8 cellular contexts compared by ENCODE assay signal in genomic region chr3:131501949-131502348, GRCh38. TPM values are rescaled to one million over a fixed set of nuclear protein-coding genes. Genes with fewer than 3 reads are reported as not detected.
A peak's percentile ranks its signal among the peaks of the same experiment; 100 is the strongest.
DNase-seq lines count a peak whose midpoint lies in the region; ATAC-seq and TF ChIP-seq lines count a peak whose summit lies in the region.

No MANE protein-coding gene starts in this region.

- peak overlapping the region; percentile 96 for H3K9ac ChIP-seq in OCI-LY3 (ENCODE audit: low read length)
- no peak overlapping the region for H3K9ac ChIP-seq in trophoblast cell (ENCODE audit: low read length)

- H4K91ac ChIP-seq in trophoblast cell (ENCODE audit: low read depth, low read length), result no peak overlapping the region

- peaks cover 23% of the 10 kb centered on the region for H3K4me1 ChIP-seq in OCI-LY3 (ENCODE audit: low read length)
- H3K4me1 ChIP-seq in trophoblast cell (ENCODE audit: control insufficient read depth in 1 of 2, insufficient read depth in 2 of 2, low read length in 2 of 2), result peaks cover 2% of the 10 kb centered on the region in 2 experiments

- no peak overlapping the region for H2BK120ac ChIP-seq in trophoblast cell (ENCODE audit: insufficient read depth, low read length, poor library complexity)

- H2AFZ ChIP-seq in OCI-LY3 (ENCODE audit: low read depth, low read length) (no peak overlapping the region), trophoblast cell (ENCODE audit: insufficient read depth, low read length, poor library complexity) (no peak overlapping the region)

- no CpG with 5 or more reads among the region's 2 CpGs for WGBS in trophoblast cell (ENCODE audit: extremely low coverage, insufficient coverage, insufficient read length)

- H4K8ac ChIP-seq in trophoblast cell (ENCODE audit: low read depth, low read length), result peak overlapping the region; percentile 67

- H3K14ac ChIP-seq in trophoblast cell (ENCODE audit: low read length), result no peak overlapping the region

- no peaks in the 10 kb centered on the region for H4K20me1 ChIP-seq in OCI-LY3 (ENCODE audit: insufficient read depth, low read length)

- H2AK5ac ChIP-seq in trophoblast cell (ENCODE audit: low read length), result peak overlapping the region; percentile 47

- H3K27ac ChIP-seq in OCI-LY3 (ENCODE audit: low read length) (peak overlapping the region; percentile 65), trophoblast cell (ENCODE audit: low read depth, low read length) (no peak overlapping the region)

- H3K27me3 ChIP-seq in OCI-LY3 (ENCODE audit: low read depth, low read length), result no peaks in the 10 kb centered on the region
- peaks cover under 1% of the 10 kb centered on the region for H3K27me3 ChIP-seq in trophoblast cell (ENCODE audit: insufficient read depth, low read length)

- H3K4me2 ChIP-seq in OCI-LY3 (ENCODE audit: low read length) (peak overlapping the region; percentile 98), trophoblast cell (ENCODE audit: low read length) (peak overlapping the region; percentile 78)

- peaks cover 5% of the 10 kb centered on the region for H3K79me1 ChIP-seq in trophoblast cell (ENCODE audit: low read length)

- peak; percentile 50 for DNase-seq in DMS 273 (lab: John Stamatoyannopoulos, UW; ENCODE audit: unreplicated experiment)
- no peak for DNase-seq in DMS 273 treated with DMSO at 0.1 percent for 48 hours (lab: John Stamatoyannopoulos, UW)
- no peak for DNase-seq in epithelial cell of proximal tubule (ENCODE audit: low read depth)
- DNase-seq in trophoblast cell, result no peak
- DNase-seq in NCI-H128 (lab: John Stamatoyannopoulos, UW; ENCODE audit: unreplicated experiment), result no peak

- H3K36me3 ChIP-seq in OCI-LY3 (replicated peaks; ENCODE audit: low read depth, low read length), result peaks cover 37% of the 10 kb centered on the region
- H3K36me3 ChIP-seq in trophoblast cell (ENCODE audit: control insufficient read depth in 1 of 2, insufficient read depth in 2 of 2, low read length in 2 of 2), result peaks cover 0 to 6% of the 10 kb centered on the region in 2 experiments

- no peak overlapping the region for H3K23ac ChIP-seq in trophoblast cell (ENCODE audit: low read length)

- H3K4me3 ChIP-seq in OCI-LY3 (ENCODE audit: low read length), result peak overlapping the region; percentile 97
- H3K4me3 ChIP-seq in epithelial cell of proximal tubule (ENCODE audit: low read depth, low read length), result peak overlapping the region; percentile 80
- peak overlapping the region; percentile 97 for H3K4me3 ChIP-seq in trophoblast cell (ENCODE audit: low read depth, low read length)

- H3K79me2 ChIP-seq in OCI-LY3 (ENCODE audit: low read length), result peaks cover 54% of the 10 kb centered on the region
- peaks cover 10% of the 10 kb centered on the region for H3K79me2 ChIP-seq in trophoblast cell (ENCODE audit: control insufficient read depth, insufficient read depth, low read length, poor library complexity)

- peak overlapping the region; percentile 85 for H3K4ac ChIP-seq in trophoblast cell (ENCODE audit: low read depth, low read length)

- TF ChIP-seq CTCF in OCI-LY3 (IDR thresholded peaks at IDR 0.05; ENCODE audit: low read depth, low read length) (no peak), epithelial cell of proximal tubule (conservative IDR thresholded peaks at IDR 0.05; ENCODE audit: low read depth, low read length) (no peak)

- H3K18ac ChIP-seq in trophoblast cell (ENCODE audit: low read length), result no peak overlapping the region

- H4K12ac ChIP-seq in trophoblast cell (ENCODE audit: low read depth, low read length), result peak overlapping the region; percentile 99

- ATAC-seq in HG03139 (IDR thresholded peaks at IDR 0.05; ENCODE audit: unreplicated experiment) (no peak), HG03565 (IDR thresholded peaks at IDR 0.05; ENCODE audit: unreplicated experiment) (no peak)

- H3K9me3 ChIP-seq in OCI-LY3 (ENCODE audit: insufficient read depth, low read length) (no peaks in the 10 kb centered on the region), trophoblast cell (ENCODE audit: insufficient read depth, low read depth, low read length) (no peaks in the 10 kb centered on the region)

- H2BK5ac ChIP-seq in trophoblast cell (ENCODE audit: low read depth, low read length, poor library complexity), result no peak overlapping the region

- H2BK12ac ChIP-seq in trophoblast cell (ENCODE audit: low read length), result no peak overlapping the region

RNA-seq across cellular contexts. Expression of gene MRPL3, which starts 0.8 kb away (rescaled TPM):
- total RNA-seq in epithelial cell of proximal tubule, result 149 and 181 TPM in 2 replicates
- polyA plus RNA-seq in trophoblast cell (2013), result 67.9 and 73.6 TPM in 2 replicates
